Comparison of ENCODE assay signal across 8 cellular contexts in genomic region chr10:63133056-63133786, GRCh38. TPM values are rescaled to one million over a fixed set of nuclear protein-coding genes. Genes with fewer than 3 reads are reported as not detected.
DNase-seq lines count a peak whose midpoint lies in the region; ATAC-seq and TF ChIP-seq lines count a peak whose summit lies in the region.

Gene NRBF2, plus strand, starts transcription at chr10:63133328. Its CDS starts 143 bp downstream, at chr10:63133471.

- H3K9ac ChIP-seq in fibroblast of lung (ENCODE audit: insufficient read depth, low read length) = peak within 1 kb of the TSS; percentile 97

- H3K36me3 Mint-ChIP-seq in GM23338 (ENCODE audit: low read depth) = peaks cover 21% of the 10 kb centered on the region
- H3K36me3 Mint-ChIP-seq in naive thymus-derived CD8-positive, alpha-beta T cell = peaks cover 3 to 11% (median 6%) of the 10 kb centered on the region in 3 donors

- peak within 1 kb of the TSS; percentile 86 for H3K4me2 ChIP-seq in GM23338
- H3K4me2 ChIP-seq in fibroblast of lung (ENCODE audit: extremely low read depth, insufficient read depth, low read length) = peak within 1 kb of the TSS; percentile 89

- peak; percentile 98 for DNase-seq in EL
- DNase-seq in GM23338 (ENCODE audit: low spot score) = peak; percentile 99
- peak; percentile 98 for DNase-seq in LHCN-M2 (ENCODE audit: low read depth)
- peak; percentile 98 for DNase-seq in RPMI7951 (ENCODE audit: low read depth)
- DNase-seq in activated T-helper 1 cell treated with anti-CD3 and anti-CD28 coated beads, Interleukin-2, amount 50 U/mL, for 16 hours (ENCODE audit: low read depth in 1 of 2, low spot score in 1 of 2) = peak; percentile 91 to 95
- peak; percentile 98 to 99 for DNase-seq in fibroblast of lung (ENCODE audit: low read depth in 2 of 2)
- peak; percentile 93 to 98 (median 97) for DNase-seq in naive thymus-derived CD8-positive, alpha-beta T cell
- peak; percentile 91 to 97 (median 96) for DNase-seq in stimulated activated naive CD4-positive, alpha-beta T cell (lab: John Stamatoyannopoulos, UW)

- H3K9me3 Mint-ChIP-seq in GM23338 = peaks cover 23% of the 10 kb centered on the region
- H3K9me3 Mint-ChIP-seq in naive thymus-derived CD8-positive, alpha-beta T cell = peaks cover 2 to 14% (median 9%) of the 10 kb centered on the region in 9 donors

- H3K4me1 ChIP-seq in GM23338 (ENCODE audit: insufficient read depth) (peaks cover 16% of the 10 kb centered on the region), fibroblast of lung (ENCODE audit: control insufficient read depth, extremely low read depth, insufficient read depth, low read length) (no peaks in the 10 kb centered on the region)

- H3K4me3 Mint-ChIP-seq in GM23338 = peak within 1 kb of the TSS; percentile 87
- H3K4me3 Mint-ChIP-seq in naive thymus-derived CD8-positive, alpha-beta T cell = peak within 1 kb of the TSS; percentile 87 to 97 (median 92)

- peak; percentile 94 for ATAC-seq in GM23338
- ATAC-seq in naive thymus-derived CD8-positive, alpha-beta T cell = peak; percentile 90 to 94

- H3K36me3 ChIP-seq in GM23338 (ENCODE audit: insufficient read depth) (no peaks in the 10 kb centered on the region), fibroblast of lung (ENCODE audit: control insufficient read depth, insufficient read depth, low read length) (no peaks in the 10 kb centered on the region)

- H3K27me3 ChIP-seq in GM23338 (ENCODE audit: insufficient read depth) (no peaks in the 10 kb centered on the region), fibroblast of lung (ENCODE audit: control insufficient read depth, insufficient read depth, low read length) (no peaks in the 10 kb centered on the region)

- H3K27ac ChIP-seq in GM23338 (ENCODE audit: low read depth) (peak within 1 kb of the TSS; percentile 88), fibroblast of lung (ENCODE audit: insufficient read depth, low read length) (peak within 1 kb of the TSS; percentile 97)

- peaks cover 18% of the 10 kb centered on the region for H3K9me2 ChIP-seq in GM23338 (ENCODE audit: insufficient read depth)

- peak within 1 kb of the TSS; percentile 93 for H3K27ac Mint-ChIP-seq in GM23338
- H3K27ac Mint-ChIP-seq in naive thymus-derived CD8-positive, alpha-beta T cell = peak within 1 kb of the TSS; percentile 90 to 99 (median 96)

- no peaks in the 10 kb centered on the region for H3K9me3 ChIP-seq in fibroblast of lung (ENCODE audit: control insufficient read depth, insufficient read depth, low read depth, low read length)

- H4K20me1 ChIP-seq in GM23338 (replicated peaks; ENCODE audit: insufficient read depth) (no peaks in the 10 kb centered on the region), fibroblast of lung (ENCODE audit: control insufficient read depth, extremely low read depth, insufficient read depth, low read length) (no peaks in the 10 kb centered on the region)

- peaks cover 4% of the 10 kb centered on the region for H3K27me3 Mint-ChIP-seq in GM23338 (ENCODE audit: insufficient read depth, low read depth, poor library complexity)
- H3K27me3 Mint-ChIP-seq in naive thymus-derived CD8-positive, alpha-beta T cell = peaks cover 1 to 8% (median 5%) of the 10 kb centered on the region in 5 donors

- H3K4me1 Mint-ChIP-seq in GM23338 = peaks cover 15% of the 10 kb centered on the region
- H3K4me1 Mint-ChIP-seq in naive thymus-derived CD8-positive, alpha-beta T cell = peaks cover 13 to 47% (median 40%) of the 10 kb centered on the region in 4 donors

- H3F3A ChIP-seq in GM23338 (replicated peaks; ENCODE audit: low read depth) = no peaks in the 10 kb centered on the region

- TF ChIP-seq CTCF in GM23338 (conservative IDR thresholded peaks at IDR 0.05; ENCODE audit: low read depth in 2 of 2) (peak; percentile 23 to 30; a peak in 3 of 4 replicates), fibroblast of lung (conservative IDR thresholded peaks at IDR 0.05 in 1 of 2, IDR thresholded peaks at IDR 0.05 in 1 of 2; ENCODE audit: low read depth in 1 of 2, low read length in 2 of 2) (peak; percentile 16 to 40)

- POLR2A ChIA-PET in naive thymus-derived CD8-positive, alpha-beta T cell (lab: Charles Lee) = interaction anchor here (0.6 to 3.3 kb wide), 12 partner anchors 24 to 605 kb away, joined by 3 to 18 read pairs (median 4); partner anchors contain the start of genes ADO and EGR2

- peak within 1 kb of the TSS; percentile 89 for H3K4me3 ChIP-seq in GM23338
- peak within 1 kb of the TSS; percentile 88 to 95 (median 91) for H3K4me3 ChIP-seq in fibroblast of lung (replicated peaks in 1 of 4; ENCODE audit: control extremely low read depth in 1 of 4, insufficient read depth in 1 of 4, low read depth in 3 of 4, low read length in 4 of 4)

- H2AFZ ChIP-seq in GM23338 (peak within 1 kb of the TSS; percentile 67), fibroblast of lung (ENCODE audit: low read length) (peak within 1 kb of the TSS; percentile 83)

- H3K79me2 ChIP-seq in GM23338 (replicated peaks; ENCODE audit: insufficient read depth) = peaks cover 46% of the 10 kb centered on the region
- peaks cover 49% of the 10 kb centered on the region for H3K79me2 ChIP-seq in fibroblast of lung (ENCODE audit: control insufficient read depth, insufficient read depth, low read length)

TF ChIP-seq in GM23338, 12 proteins besides CTCF, POLR2A, EP300 and RAD21:
- TF ChIP-seq ETS1 (IDR thresholded peaks at IDR 0.05) = 0 out of 2 replicates have a peak, but pooled peaks have one; percentile 13
- TF ChIP-seq EZH2phosphoT487 (IDR thresholded peaks at IDR 0.05; ENCODE audit: unreplicated experiment) = no peak
- no peak for TF ChIP-seq ZNF114 (CRISPR knock-in tag; IDR thresholded peaks at IDR 0.05)
- peak; percentile 98 for TF ChIP-seq CREB1 (CRISPR knock-in tag; IDR thresholded peaks at IDR 0.05; ENCODE audit: low read depth)
- TF ChIP-seq STAT1 (IDR thresholded peaks at IDR 0.05; ENCODE audit: unreplicated experiment) = no peak
- no peak for TF ChIP-seq NANOG (IDR thresholded peaks at IDR 0.05; ENCODE audit: borderline replicate concordance)
- peak; percentile 90 for TF ChIP-seq POLR2AphosphoS5 (IDR thresholded peaks at IDR 0.05; ENCODE audit: low read depth)

RNA-seq across cellular contexts. Expression of gene NRBF2, which starts in this region (rescaled TPM):
- 22.7 and 22.9 TPM in 2 replicates for total RNA-seq in GM23338 (2014; rRNA removed; shearing (Covaris generic))
- 37.1 and 38.3 TPM in 2 replicates for polyA plus RNA-seq in GM23338 (2016; fragmentation: Nextera tagmentation; extraction: Ambion mirVana)
- 17.4 and 22.1 TPM in 2 replicates for total RNA-seq in LHCN-M2 (2014; rRNA removed)
- 15.9 TPM for polyA plus RNA-seq in LHCN-M2 (2012)
- 18.0 and 25.6 TPM in 2 replicates for total RNA-seq in RPMI7951 (2014; rRNA removed; shearing (Covaris generic))
- 44.4 and 49.2 TPM in 2 replicates for total RNA-seq in fibroblast of lung
- 24.2 and 36.0 TPM in 2 replicates for polyA plus RNA-seq in fibroblast of lung
- polyA plus RNA-seq in fibroblast of lung (2012) = 23.9 and 32.3 TPM in 2 replicates
- 2.2 and 3.9 TPM in 2 replicates for polyA minus RNA-seq in fibroblast of lung (ENCODE audit: low replicate concordance)
- total RNA-seq in naive thymus-derived CD8-positive, alpha-beta T cell = 10 to 100 TPM; 13.9 to 15.4 TPM
- 10 to 100 TPM; 14.7 to 21.3 (median 16.7) TPM for polyA plus RNA-seq in naive thymus-derived CD8-positive, alpha-beta T cell

Comparison
In these comparisons a context has a peak if more than half of its experiments do, and no peak if none do; other contexts are left out.
1. Peak in every context shown above with its lines: DNase-seq, ATAC-seq, H3K4me3 ChIP-seq and H3K27ac ChIP-seq.